21 cellular contexts compared by ENCODE assay signal in the genomic region with DNA sequence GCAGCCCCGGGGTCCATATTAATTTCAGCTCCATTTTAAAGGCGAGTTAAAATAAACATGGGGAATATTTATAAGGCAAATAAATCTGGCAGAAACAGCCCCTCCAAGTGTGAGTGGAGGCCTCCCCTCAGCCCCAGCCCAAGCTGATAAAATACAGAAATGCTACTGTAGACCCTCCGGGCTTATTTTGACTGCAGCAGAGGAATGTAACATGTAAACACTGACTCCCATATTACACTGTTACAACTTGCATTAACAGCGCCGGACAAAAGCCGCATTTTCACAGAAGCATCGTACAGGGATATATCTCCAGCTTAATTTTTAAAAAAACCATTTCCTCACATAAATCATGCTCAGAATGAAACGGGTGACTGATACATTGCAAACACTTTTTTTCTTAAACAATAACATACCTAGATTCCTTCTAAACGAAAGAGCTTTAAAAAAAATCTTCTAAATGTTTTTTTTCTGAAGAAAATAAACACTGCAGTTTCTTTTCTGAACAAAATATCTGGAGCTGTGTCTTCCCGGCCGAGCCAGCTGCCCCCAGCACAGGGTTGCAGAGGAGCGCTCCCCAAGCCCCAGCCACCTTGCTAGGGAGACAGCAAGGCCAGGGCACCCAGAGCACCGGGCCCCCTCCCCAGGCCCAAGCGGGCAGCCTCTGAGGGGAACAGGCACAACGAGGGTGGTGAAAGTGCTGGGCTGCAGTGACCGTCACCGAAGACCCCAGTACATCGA.
"Had no signal": no experiment of that assay in that cellular context is flagged by ENCODE, and none has a peak within 500 bp of the region (broad histone marks: within the 10 kb centered on the region; RNA-seq: fewer than 3 reads in every experiment).

No MANE protein-coding gene starts in this region.

- DNase-seq: activated CD4-positive, alpha-beta T cell treated with anti-CD3 and anti-CD28 coated beads, Interleukin-2, amount 10 ng/mL, durations not matched to agents 24 days and 14 days; activated CD8-positive, alpha-beta memory T cell treated with anti-CD3 and anti-CD28 coated beads, Interleukin-2, amount 10 ng/mL, durations not matched to agents 7 days and 5 days; activated CD8-positive, alpha-beta T cell treated with anti-CD3 and anti-CD28 coated beads for 36 hours; activated gamma-delta T cell; activated naive CD4-positive, alpha-beta T cell treated with anti-CD3 and anti-CD28 coated beads, Interleukin-2, amount 50 U/mL, for 16 hours; activated naive CD8-positive, alpha-beta T cell treated with anti-CD3 and anti-CD28 coated beads, Interleukin-2, amount 50 U/mL, for 24 hours; anterior cingulate cortex; body of pancreas; effector CD4-positive, alpha-beta T cell; hypothalamus; occipital lobe; small intestine; stimulated activated CD4-positive, alpha-beta T cell treated with anti-CD3 and anti-CD28 coated beads, Interleukin-15, amount 100 ng/mL, for 24 hours; stomach had no signal

- H3K4me3 ChIP-seq: body of pancreas, stomach, suprapubic skin, tibial nerve, vagina had no signal

- H3K4me1 ChIP-seq: body of pancreas, vagina had no signal

- FAIRE-seq: frontal cortex, small intestine had no signal

- H3K9me3 ChIP-seq: body of pancreas, stomach, suprapubic skin, tibial nerve, vagina had no signal

- ATAC-seq: activated CD4-positive, CD25-positive, alpha-beta regulatory T cell treated with anti-CD3 and anti-CD28 coated beads, Interleukin-2, amount 50 U/mL, for 24 hours; activated CD8-positive, alpha-beta memory T cell treated with anti-CD3 and anti-CD28 coated beads, Interleukin-2, amount 10 ng/mL, durations not matched to agents 7 days and 5 days; activated CD8-positive, alpha-beta T cell treated with anti-CD3 and anti-CD28 coated beads for 36 hours; activated naive CD8-positive, alpha-beta T cell treated with anti-CD3 and anti-CD28 coated beads, Interleukin-2, amount 50 U/mL, for 24 hours; body of pancreas; sciatic nerve; stimulated activated memory B cell treated with anti-CD40 and anti-IgM and Interleukin-4, amounts not matched to agents 10 μg/mL and 1 μg/mL and 100 μg/mL, for 72 hours had no signal

- H3K27me3 ChIP-seq: body of pancreas, stomach, suprapubic skin, tibial nerve, vagina had no signal

- H3K27ac ChIP-seq: body of pancreas, stomach, suprapubic skin, tibial nerve, vagina had no signal

- H3K36me3 ChIP-seq: vagina had no signal
